19 cellular contexts compared by ENCODE assay signal in the genomic region with DNA sequence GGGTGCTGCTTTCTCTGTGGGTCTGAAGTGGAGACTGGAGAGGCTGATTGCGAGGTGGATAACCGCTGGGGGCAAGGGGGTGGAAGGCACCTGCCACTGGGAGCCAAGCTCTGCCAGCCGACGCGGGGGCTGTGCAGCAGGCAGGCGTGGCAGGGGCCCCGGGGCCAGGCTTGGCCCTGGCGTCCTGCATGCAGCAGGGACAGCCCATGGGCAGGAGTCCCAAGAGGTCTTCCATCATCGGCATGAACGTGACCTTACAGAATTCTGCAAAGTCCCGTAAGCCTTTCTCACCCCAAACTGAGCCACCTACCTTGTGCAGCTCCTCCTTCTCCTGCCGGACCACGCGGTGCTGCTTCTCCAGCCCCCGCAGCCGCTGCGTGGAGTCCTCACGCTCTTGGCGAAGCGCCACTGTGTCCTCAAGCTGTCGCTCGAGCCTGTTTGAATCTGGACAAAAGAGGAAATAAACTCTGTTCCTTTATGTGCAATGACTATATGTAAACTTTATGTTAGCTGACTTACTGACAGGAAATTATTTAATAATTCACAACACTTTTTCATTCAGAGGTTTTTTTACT. TPM values are rescaled to one million over a fixed set of nuclear protein-coding genes. Genes with fewer than 3 reads are reported as not detected.
DNase-seq lines count a peak whose midpoint lies in the region; ATAC-seq and TF ChIP-seq lines count a peak whose summit lies in the region.
"Had no signal": no experiment of that assay in that cellular context is flagged by ENCODE, and none has a peak within 500 bp of the region (broad histone marks: within the 10 kb centered on the region; RNA-seq: fewer than 3 reads in every experiment).

No MANE protein-coding gene starts in this region.

- H3K9ac ChIP-seq in OCI-LY1 (ENCODE audit: low read length): peak overlapping the region; percentile 43; the same call in 1 of the 2 replicates

- no peaks in the 10 kb centered on the region for H4K20me1 ChIP-seq in OCI-LY1 (ENCODE audit: insufficient read depth, low read length)

- H2AFZ ChIP-seq in OCI-LY1 (ENCODE audit: low read length): no peak overlapping the region
- H2AFZ ChIP-seq: GM23338 had no signal

- no peaks in the 10 kb centered on the region for H3K36me3 ChIP-seq in OCI-LY1 (ENCODE audit: insufficient read depth, low read length)

- no peaks in the 10 kb centered on the region for H3K9me3 ChIP-seq in OCI-LY1 (ENCODE audit: low read length)
- H3K9me3 ChIP-seq: Caco-2, SJSA1 had no signal

- TF ChIP-seq CTCF in HL-60 (IDR thresholded peaks at IDR 0.05; ENCODE audit: insufficient read depth, low read length): no peak
- no peak for TF ChIP-seq CTCF in OCI-LY1 (IDR thresholded peaks at IDR 0.05; ENCODE audit: low read length)
- TF ChIP-seq CTCF in endothelial cell (IDR thresholded peaks at IDR 0.05; ENCODE audit: unreplicated experiment): no peak

- peak overlapping the region; percentile 48 for H3K4me2 ChIP-seq in OCI-LY1 (ENCODE audit: low read length)
- H3K4me2 ChIP-seq: GM23338 had no signal

- H3K4me1 ChIP-seq in OCI-LY1 (ENCODE audit: insufficient read depth, low read length, severe bottlenecking): peaks cover 54% of the 10 kb centered on the region
- H3K4me1 ChIP-seq: Caco-2, SJSA1 had no signal

- CTCF ChIA-PET in activated CD4-positive, alpha-beta T cell treated with anti-CD3 and anti-CD28 coated beads, Interleukin-2, amount 10 ng/mL, durations not matched to agents 7 days and 5 days (lab: Charles Lee): no interaction called here

- no peak for ATAC-seq in GM21723 (IDR thresholded peaks at IDR 0.05; ENCODE audit: unreplicated experiment)

- POLR2A ChIA-PET in activated CD4-positive, alpha-beta T cell treated with anti-CD3 and anti-CD28 coated beads, Interleukin-2, amount 10 ng/mL, durations not matched to agents 7 days and 5 days (lab: Charles Lee): no interaction called here

- no peaks in the 10 kb centered on the region for H3K79me2 ChIP-seq in OCI-LY1 (ENCODE audit: insufficient read depth, low read length)

- peak overlapping the region; percentile 66 for H3K4me3 Mint-ChIP-seq in endothelial cell (ENCODE audit: unreplicated experiment)
- no peak overlapping the region for H3K4me3 Mint-ChIP-seq in activated CD4-positive, alpha-beta T cell treated with anti-CD3 and anti-CD28 coated beads, Interleukin-2, amount 10 ng/mL, durations not matched to agents 7 days and 5 days
- H3K4me3 Mint-ChIP-seq: GM23338 had no signal

- no peaks in the 10 kb centered on the region for H3F3A ChIP-seq in OCI-LY1 (ENCODE audit: insufficient read depth, low read length)

- H3K9me3 Mint-ChIP-seq in endothelial cell (ENCODE audit: unreplicated experiment): no peaks in the 10 kb centered on the region
- H3K9me3 Mint-ChIP-seq in activated CD4-positive, alpha-beta T cell treated with anti-CD3 and anti-CD28 coated beads, Interleukin-2, amount 10 ng/mL, durations not matched to agents 7 days and 5 days: no peaks in the 10 kb centered on the region
- H3K9me3 Mint-ChIP-seq: GM23338 had no signal

- no peaks in the 10 kb centered on the region for H3K27me3 ChIP-seq in HL-60 (ENCODE audit: insufficient read depth, poor library complexity, severe bottlenecking)
- H3K27me3 ChIP-seq in OCI-LY1 (ENCODE audit: insufficient read depth, low read length): no peaks in the 10 kb centered on the region
- H3K27me3 ChIP-seq: SJSA1 had no signal

- H3K4me1 Mint-ChIP-seq in endothelial cell (ENCODE audit: unreplicated experiment): no peaks in the 10 kb centered on the region
- H3K4me1 Mint-ChIP-seq in activated CD4-positive, alpha-beta T cell treated with anti-CD3 and anti-CD28 coated beads, Interleukin-2, amount 10 ng/mL, durations not matched to agents 7 days and 5 days: no peaks in the 10 kb centered on the region
- H3K4me1 Mint-ChIP-seq: GM23338 had no signal

- DNase-seq in AML-193 (lab: John Stamatoyannopoulos, UW) (peak; percentile 18 to 46), HL-60 (ENCODE audit: low read depth in 1 of 2, low spot score in 1 of 2) (peak; percentile 15 to 72), endothelial cell (ENCODE audit: low spot score) (no peak), T-helper 2 cell (no peak)
- no peak for DNase-seq in activated CD8-positive, alpha-beta memory T cell treated with anti-CD3 and anti-CD28 coated beads, Interleukin-2, amount 50 U/mL, for 4 hours
- no peak for DNase-seq in activated CD4-positive, alpha-beta T cell treated with anti-CD3 and anti-CD28 coated beads, Interleukin-2, amount 10 ng/mL, durations not matched to agents 7 days and 5 days
- DNase-seq: Caco-2; DMS53; MM.1S; NCI-H1417; NCI-H1930; NCI-H2171 treated with DMSO at 0.1 percent for 48 hours; NCI-H446 treated with DMSO at 0.1 percent for 48 hours; NK-92 treated with Interleukin-12 subunit alpha and Interleukin-12 subunit beta, amount 100 ng/mL, for 24 hours had no signal

- H3K27me3 Mint-ChIP-seq in endothelial cell (ENCODE audit: unreplicated experiment): peaks cover 8% of the 10 kb centered on the region
- H3K27me3 Mint-ChIP-seq in activated CD4-positive, alpha-beta T cell treated with anti-CD3 and anti-CD28 coated beads, Interleukin-2, amount 10 ng/mL, durations not matched to agents 7 days and 5 days: no peaks in the 10 kb centered on the region

- peaks cover 69% of the 10 kb centered on the region for H3K36me3 Mint-ChIP-seq in endothelial cell (ENCODE audit: low read depth, unreplicated experiment)
- no peaks in the 10 kb centered on the region for H3K36me3 Mint-ChIP-seq in activated CD4-positive, alpha-beta T cell treated with anti-CD3 and anti-CD28 coated beads, Interleukin-2, amount 10 ng/mL, durations not matched to agents 7 days and 5 days (ENCODE audit: low read depth)

- no peak overlapping the region for H3K27ac Mint-ChIP-seq in endothelial cell (ENCODE audit: unreplicated experiment)
- no peak overlapping the region for H3K27ac Mint-ChIP-seq in activated CD4-positive, alpha-beta T cell treated with anti-CD3 and anti-CD28 coated beads, Interleukin-2, amount 10 ng/mL, durations not matched to agents 7 days and 5 days
- H3K27ac Mint-ChIP-seq: GM23338 had no signal

- H3K4me3 ChIP-seq in HL-60 (replicated peaks; ENCODE audit: insufficient read depth, low read length) (no peak overlapping the region), OCI-LY1 (ENCODE audit: low read depth, low read length, poor library complexity, severe bottlenecking) (peak overlapping the region; percentile 33)
- H3K4me3 ChIP-seq: GM23338, SJSA1 had no signal

- H3K27ac ChIP-seq in HL-60 (replicated peaks) (no peak overlapping the region), OCI-LY1 (ENCODE audit: low read depth, low read length, poor library complexity, severe bottlenecking) (peak overlapping the region; percentile 75)
- H3K27ac ChIP-seq: C4-2B, SJSA1 had no signal

- no peaks in the 10 kb centered on the region for H3K9me2 ChIP-seq in OCI-LY1 (ENCODE audit: low read depth, low read length)

RNA-seq across cellular contexts. Expression of gene AMN, which starts 51.3 kb away (rescaled TPM):
- not detected for total RNA-seq in endothelial cell (ENCODE audit: unreplicated experiment)
- under 1 TPM; 0.15 to 0.30 TPM for total RNA-seq in activated CD4-positive, alpha-beta T cell treated with anti-CD3 and anti-CD28 coated beads, Interleukin-2, amount 10 ng/mL, durations not matched to agents 7 days and 5 days
- total RNA-seq: SJSA1 had no signal

Comparison
In these comparisons a context has a peak if more than half of its experiments do, and no peak if none do; other contexts are left out.
1. DNase-seq: peak in AML-193 (2 of 2) and HL-60 (2 of 2); none in endothelial cell (single experiment), activated CD8-positive, alpha-beta memory T cell treated with anti-CD3 and anti-CD28 coated beads, Interleukin-2, amount 50 U/mL, for 4 hours (single experiment), activated CD4-positive, alpha-beta T cell treated with anti-CD3 and anti-CD28 coated beads, Interleukin-2, amount 10 ng/mL, durations not matched to agents 7 days and 5 days (single experiment) and T-helper 2 cell (0 of 5).